Comparison of ENCODE assay signal across 23 cellular contexts in genomic region chr3:4593014-4593413, GRCh38.
"Had no signal": no experiment of that assay in that cellular context is flagged by ENCODE, and none has a peak within 500 bp of the region (broad histone marks: within the 10 kb centered on the region; RNA-seq: fewer than 3 reads in every experiment).

No MANE protein-coding gene starts in this region.

- H3K27ac ChIP-seq: colonic mucosa, esophagus muscularis mucosa, foreskin keratinocyte, gastroesophageal sphincter, heart left ventricle, hepatocyte, left lung, lower lobe of right lung had no signal

- H3K4me1 ChIP-seq: colonic mucosa, foreskin keratinocyte had no signal

- H3K4me3 Mint-ChIP-seq: dendritic cell treated with granulocyte-macrophage colony-stimulating factor and Interleukin-4, amounts not matched to agents 40 ng/mL and 50 ng/mL, for 4 days; immature natural killer cell; mesothelial cell of epicardium had no signal

- ATAC-seq: foreskin keratinocyte, gastroesophageal sphincter, heart left ventricle, left colon, left lung, left ventricle myocardium superior, lower lobe of right lung, mucosa of descending colon had no signal

- H3K27ac Mint-ChIP-seq: dendritic cell treated with granulocyte-macrophage colony-stimulating factor and Interleukin-4, amounts not matched to agents 40 ng/mL and 50 ng/mL, for 4 days; immature natural killer cell; mesothelial cell of epicardium had no signal

- H3K9me3 ChIP-seq: colonic mucosa, esophagus muscularis mucosa, gastroesophageal sphincter, heart left ventricle, lower lobe of right lung, mucosa of descending colon had no signal

- H3K27me3 Mint-ChIP-seq: dendritic cell treated with granulocyte-macrophage colony-stimulating factor and Interleukin-4, amounts not matched to agents 40 ng/mL and 50 ng/mL, for 4 days; naive B cell had no signal

- DNase-seq: colonic mucosa; cortex of kidney; dorsolateral prefrontal cortex; effector CD4-positive, alpha-beta T cell; effector memory CD4-positive, alpha-beta T cell; foreskin keratinocyte; heart left ventricle; hypothalamus; immature natural killer cell; kidney; kidney glomerular epithelial cell; left colon; left lung; left ventricle myocardium superior; lower lobe of right lung; mesenchymal stem cell; mucosa of descending colon; naive B cell had no signal

- H3K27me3 ChIP-seq: colonic mucosa, dorsolateral prefrontal cortex, esophagus muscularis mucosa, gastroesophageal sphincter, heart left ventricle, hepatocyte, left lung had no signal

- H3K4me3 ChIP-seq: colonic mucosa, dorsolateral prefrontal cortex, esophagus muscularis mucosa, gastroesophageal sphincter, heart left ventricle, hepatocyte, left lung, lower lobe of right lung, mucosa of descending colon had no signal

- H3K36me3 Mint-ChIP-seq: immature natural killer cell, mesothelial cell of epicardium had no signal

- H3K9me3 Mint-ChIP-seq: dendritic cell treated with granulocyte-macrophage colony-stimulating factor and Interleukin-4, amounts not matched to agents 40 ng/mL and 50 ng/mL, for 4 days; immature natural killer cell had no signal

- H3K36me3 ChIP-seq: colonic mucosa, esophagus muscularis mucosa, gastroesophageal sphincter, heart left ventricle, left lung, lower lobe of right lung had no signal
